Comparison of ENCODE assay signal across 18 cellular contexts in genomic region chr13:33105387-33106005, GRCh38.
DNase-seq lines count a peak whose midpoint lies in the region; ATAC-seq and TF ChIP-seq lines count a peak whose summit lies in the region.
"Had no signal": no experiment of that assay in that cellular context is flagged by ENCODE, and none has a peak within 500 bp of the region (broad histone marks: within the 10 kb centered on the region; RNA-seq: fewer than 3 reads in every experiment).

No MANE protein-coding gene starts in this region.

- no peaks in the 10 kb centered on the region for H3K27me3 ChIP-seq in BLaER1
- H3K27me3 ChIP-seq in esophagus muscularis mucosa, result no peaks in the 10 kb centered on the region
- H3K27me3 ChIP-seq: SJSA1, thyroid gland had no signal

- H3K9me3 ChIP-seq in BLaER1 (no peaks in the 10 kb centered on the region), esophagus muscularis mucosa (no peaks in the 10 kb centered on the region)
- H3K9me3 ChIP-seq: SJSA1, thyroid gland had no signal

- DNase-seq in NAMALWA (ENCODE audit: low spot score) (peak; percentile 27), esophagus muscularis mucosa (ENCODE audit: extremely low spot score) (peak; percentile 78), osteocyte (ENCODE audit: extremely low spot score, unreplicated experiment) (no peak), NCI-H2107 (lab: John Stamatoyannopoulos, UW) (no peak), HuH-7 (ENCODE audit: low spot score) (no peak), DMS53 (lab: John Stamatoyannopoulos, UW) (no peak)
- DNase-seq: activated CD4-positive, alpha-beta T cell treated with anti-CD3 and anti-CD28 coated beads, Interleukin-2, amount 50 U/mL, for 4 hours; activated naive CD8-positive, alpha-beta T cell treated with anti-CD3 and anti-CD28 coated beads, Interleukin-2, amount 50 U/mL, for 24 hours; COR-L47; effector CD8-positive, alpha-beta T cell; KG1; NCI-H1417 treated with DMSO at 0.1 percent for 48 hours; nephron progenitor cell; stimulated activated CD4-positive, alpha-beta T cell treated with anti-CD3 and anti-CD28 coated beads, Interleukin-2, amount 100 ng/mL, for 24 hours; thyroid gland had no signal

- no peaks in the 10 kb centered on the region for H3K9me3 Mint-ChIP-seq in osteocyte (ENCODE audit: unreplicated experiment)
- H3K9me3 Mint-ChIP-seq: activated naive CD8-positive, alpha-beta T cell treated with anti-CD3 and anti-CD28 coated beads, Interleukin-2, amount 50 U/mL, for 24 hours; nephron progenitor cell had no signal

- H3K9ac ChIP-seq in BLaER1, result no peak overlapping the region

- peaks cover 73% of the 10 kb centered on the region for H3K36me3 Mint-ChIP-seq in osteocyte (ENCODE audit: unreplicated experiment)

- no peak for ATAC-seq in GM21723 (IDR thresholded peaks at IDR 0.05; ENCODE audit: unreplicated experiment)
- ATAC-seq: activated naive CD8-positive, alpha-beta T cell treated with anti-CD3 and anti-CD28 coated beads, Interleukin-2, amount 50 U/mL, for 24 hours had no signal

- no peak for TF ChIP-seq EP300 in esophagus muscularis mucosa (IDR thresholded peaks at IDR 0.05)

- peak overlapping the region; percentile 11; the same call in 1 of the 2 replicates for H3K4me2 ChIP-seq in BLaER1

- peaks cover 20% of the 10 kb centered on the region for H3K4me1 Mint-ChIP-seq in osteocyte (ENCODE audit: unreplicated experiment)

- H3K36me3 ChIP-seq in BLaER1, result no peaks in the 10 kb centered on the region
- H3K36me3 ChIP-seq in esophagus muscularis mucosa, result peaks cover 9 to 75% (median 42%) of the 10 kb centered on the region in 4 donors

- 79% methylated on average over 9 of the region's 9 CpGs for WGBS in esophagus muscularis mucosa

- TF ChIP-seq POLR2A in esophagus muscularis mucosa (IDR thresholded peaks at IDR 0.05; ENCODE audit: low read depth), result no peak

- peak overlapping the region; percentile 14 for H3K27ac Mint-ChIP-seq in osteocyte (ENCODE audit: unreplicated experiment)
- H3K27ac Mint-ChIP-seq: activated naive CD8-positive, alpha-beta T cell treated with anti-CD3 and anti-CD28 coated beads, Interleukin-2, amount 50 U/mL, for 24 hours; nephron progenitor cell had no signal

- H3K4me1 ChIP-seq in BLaER1 (peaks cover 6% of the 10 kb centered on the region; the same call in 1 of the 2 replicates), esophagus muscularis mucosa (peaks cover 35 to 54% (median 53%) of the 10 kb centered on the region in 4 donors)

- H3K4me3 ChIP-seq in BLaER1 (no peak overlapping the region), esophagus muscularis mucosa (no peak overlapping the region)
- H3K4me3 ChIP-seq: SJSA1, thyroid gland had no signal

- intact Hi-C loops in esophagus muscularis mucosa (cut with DNase I), result no loop called here

- TF ChIP-seq CTCF in esophagus muscularis mucosa (IDR thresholded peaks at IDR 0.05) (no peak), osteocyte (IDR thresholded peaks at IDR 0.05) (no peak)

- no peaks in the 10 kb centered on the region for H4K20me1 ChIP-seq in BLaER1

- no peak overlapping the region for H3K4me3 Mint-ChIP-seq in osteocyte (ENCODE audit: unreplicated experiment)
- H3K4me3 Mint-ChIP-seq: activated naive CD8-positive, alpha-beta T cell treated with anti-CD3 and anti-CD28 coated beads, Interleukin-2, amount 50 U/mL, for 24 hours; nephron progenitor cell had no signal

- H3K27ac ChIP-seq in BLaER1 (no peak overlapping the region), esophagus muscularis mucosa (replicated peaks in 1 of 4) (peak overlapping the region; percentile 71 to 78 (median 74))
- H3K27ac ChIP-seq: SJSA1, thyroid gland had no signal

- H3K27me3 Mint-ChIP-seq in osteocyte (ENCODE audit: unreplicated experiment), result no peaks in the 10 kb centered on the region

Comparison
In these comparisons a context has a peak if more than half of its experiments do, and no peak if none do; other contexts are left out.
1. DNase-seq: peak in NAMALWA (single experiment) and esophagus muscularis mucosa (single experiment); none in osteocyte (single experiment), NCI-H2107 (single experiment), HuH-7 (single experiment) and DMS53 (single experiment).